Comparison of ENCODE assay signal across 1 cellular context in the genomic region with DNA sequence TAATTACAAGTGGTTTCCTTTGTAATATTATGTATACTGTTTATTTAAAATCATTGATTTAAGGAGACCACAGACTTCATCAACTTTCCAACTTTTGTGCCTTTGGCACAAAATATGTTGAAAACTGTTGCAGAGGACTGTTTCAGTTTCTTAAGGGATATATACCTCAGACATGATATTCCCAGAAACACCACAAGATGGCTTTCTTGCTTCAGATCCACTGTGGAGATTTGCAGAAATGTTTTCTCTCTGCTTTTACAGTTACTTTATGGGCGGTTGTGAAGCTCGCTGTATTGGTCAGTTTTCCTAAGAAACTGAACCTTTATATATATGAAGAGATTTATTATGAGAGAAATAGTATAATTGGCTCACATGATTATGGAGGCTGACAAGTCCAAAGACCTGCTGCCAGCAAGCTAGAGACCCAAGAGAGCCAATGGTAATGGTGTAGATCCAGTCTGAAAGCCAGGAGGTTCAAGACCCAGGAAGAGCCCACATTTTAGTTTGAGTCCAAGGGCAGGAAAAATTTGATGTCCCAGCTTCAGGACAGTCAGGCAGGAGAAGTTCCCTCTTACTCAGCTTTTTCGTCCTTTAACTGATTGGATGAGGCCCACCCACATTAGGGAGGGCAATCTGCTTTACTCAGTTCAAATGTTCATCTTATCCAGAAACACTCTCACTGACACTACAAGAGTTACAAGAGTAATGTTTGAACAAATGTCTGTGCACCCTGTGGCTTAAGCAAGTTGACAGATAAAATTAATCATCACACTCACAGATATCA.
TF ChIP-seq lines count a peak whose summit lies in the region.

No MANE protein-coding gene starts in this region.

TF ChIP-seq in HEK293T, 16 proteins besides CTCF, POLR2A, EP300 and RAD21 (continued from another document):
- TF ChIP-seq ARNT (IDR thresholded peaks at IDR 0.05), result no peak
- TF ChIP-seq L3MBTL2 (conservative IDR thresholded peaks at IDR 0.05), result no peak
- TF ChIP-seq FOXA1 (IDR thresholded peaks at IDR 0.05), result no peak
- TF ChIP-seq ELF4 (IDR thresholded peaks at IDR 0.05), result no peak
- TF ChIP-seq SUZ12 (IDR thresholded peaks at IDR 0.05), result no peak
- TF ChIP-seq ZNF384 (IDR thresholded peaks at IDR 0.05), result no peak
- TF ChIP-seq TARDBP (IDR thresholded peaks at IDR 0.05), result no peak
